Comparison of ENCODE assay signal across 26 cellular contexts in the genomic region with DNA sequence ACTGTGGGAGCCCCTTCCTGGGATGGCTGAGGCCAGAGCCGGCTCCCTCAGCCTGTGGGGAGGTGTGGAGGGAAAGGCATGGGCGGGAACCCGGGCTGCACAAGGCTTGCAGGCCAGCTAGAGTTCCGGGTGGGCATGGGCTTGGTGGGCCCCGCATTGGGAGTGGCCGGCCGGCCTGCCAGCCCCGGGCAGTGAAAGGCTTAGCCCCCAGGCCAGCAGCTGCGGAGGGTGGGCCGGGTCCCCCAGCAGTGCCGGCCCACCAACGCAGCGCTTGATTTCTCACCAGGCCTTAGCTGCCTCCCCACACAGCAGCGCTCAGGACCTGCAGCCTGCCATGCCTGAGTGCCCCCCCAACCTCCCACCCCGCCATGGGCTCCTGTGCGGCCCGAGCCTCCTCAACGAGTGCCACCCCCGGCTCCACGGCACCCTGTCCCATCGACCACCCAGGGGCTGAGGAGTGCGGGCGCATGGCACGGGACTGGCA.
"Had no signal": no experiment of that assay in that cellular context is flagged by ENCODE, and none has a peak within 500 bp of the region (broad histone marks: within the 10 kb centered on the region; RNA-seq: fewer than 3 reads in every experiment).

No MANE protein-coding gene starts in this region.

- H2AFZ ChIP-seq: parathyroid adenoma had no signal

- H3K4me3 ChIP-seq: colonic mucosa, esophagus muscularis mucosa, gastroesophageal sphincter, heart right ventricle, mucosa of descending colon, suprapubic skin, tibial artery, upper lobe of right lung, uterus had no signal

- DNase-seq: central memory CD4-positive, alpha-beta T cell; colonic mucosa; dermis blood vessel endothelial cell; effector memory CD4-positive, alpha-beta T cell; foreskin keratinocyte; glutamatergic neuron; hippocampal formation; kidney glomerular epithelial cell; left colon; mesenchymal stem cell; mucosa of descending colon; naive B cell; stimulated activated CD4-positive, alpha-beta T cell treated with anti-CD3 and anti-CD28 coated beads, Interleukin-15, amount 100 ng/mL, for 24 hours; stimulated activated CD4-positive, alpha-beta T cell treated with anti-CD3 and anti-CD28 coated beads, Interleukin-2, amount 100 ng/mL, for 48 hours; stimulated activated naive B cell treated with anti-CD40 and anti-IgM and Interleukin-4, amounts not matched to agents 10 μg/mL and 1 μg/mL and 100 μg/mL, for 72 hours; stimulated activated naive CD8-positive, alpha-beta T cell treated with anti-CD3 and anti-CD28 coated beads, Interleukin-15, amount 100 ng/mL, for 72 hours; tibial artery; upper lobe of right lung; uterus had no signal

- H3K9me3 ChIP-seq: colonic mucosa, mucosa of descending colon, tibial artery, upper lobe of right lung, uterus had no signal

- ATAC-seq: foreskin keratinocyte; gastroesophageal sphincter; heart right ventricle; left colon; mucosa of descending colon; natural killer cell treated with Interleukin-12 subunit alpha and Interleukin-12 subunit beta and Interleukin-15 and Interleukin-18, amount 100 ng/mL, for 72 hours; sciatic nerve; stimulated activated naive B cell treated with anti-CD40 and anti-IgM and Interleukin-4, amounts not matched to agents 10 μg/mL and 1 μg/mL and 100 μg/mL, for 72 hours; stimulated activated naive CD8-positive, alpha-beta T cell treated with anti-CD3 and anti-CD28 coated beads, Interleukin-15, amount 100 ng/mL, for 72 hours; upper lobe of right lung had no signal

- H3K27ac ChIP-seq: colonic mucosa, esophagus muscularis mucosa, foreskin keratinocyte, gastroesophageal sphincter, heart right ventricle, parathyroid adenoma, suprapubic skin, tibial artery, upper lobe of right lung, uterus had no signal

- H3K9ac ChIP-seq: parathyroid adenoma had no signal

- H3K4me1 ChIP-seq: colonic mucosa, esophagus muscularis mucosa, foreskin keratinocyte, gastroesophageal sphincter, heart right ventricle, parathyroid adenoma, suprapubic skin, tibial artery, upper lobe of right lung, uterus had no signal

- H3K27me3 ChIP-seq: colonic mucosa, esophagus muscularis mucosa, foreskin keratinocyte, gastroesophageal sphincter, heart right ventricle, suprapubic skin, tibial artery, upper lobe of right lung, uterus had no signal

- H3K36me3 ChIP-seq: colonic mucosa, esophagus muscularis mucosa, gastroesophageal sphincter, heart right ventricle, suprapubic skin, tibial artery, upper lobe of right lung, uterus had no signal
